Comparison of ENCODE assay signal across 37 cellular contexts in the genomic region with DNA sequence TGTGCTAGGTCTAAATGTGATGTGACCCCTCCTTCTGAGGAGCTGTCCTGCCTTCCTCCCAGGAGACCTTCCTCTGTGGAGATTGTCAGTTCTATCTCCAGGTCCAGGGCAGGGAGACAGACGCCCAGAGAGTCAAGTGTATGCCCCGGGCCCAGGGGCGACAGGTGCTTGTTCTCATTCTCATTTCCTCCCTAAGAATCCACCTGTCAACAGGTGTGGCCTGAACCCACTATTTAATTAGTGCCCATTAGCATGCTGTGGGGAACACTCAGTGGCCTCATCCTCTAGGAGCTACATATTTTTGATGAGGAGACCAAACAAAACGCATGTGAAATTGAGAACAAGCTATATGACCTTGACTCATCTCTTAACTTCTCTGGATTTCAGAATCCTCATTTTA. TPM values are rescaled to one million over a fixed set of nuclear protein-coding genes. Genes with fewer than 3 reads are reported as not detected.
"Had no signal": no experiment of that assay in that cellular context is flagged by ENCODE, and none has a peak within 500 bp of the region (broad histone marks: within the 10 kb centered on the region; RNA-seq: fewer than 3 reads in every experiment).

No MANE protein-coding gene starts in this region.

- H3K27ac Mint-ChIP-seq: activated B cell treated with CpG ODN at 0.5 μM for 24 hours; activated CD4-positive, alpha-beta memory T cell treated with anti-CD3 and anti-CD28 coated beads for 36 hours; activated CD4-positive, alpha-beta T cell treated with anti-CD3 and anti-CD28 coated beads, Interleukin-2, amount 10 ng/mL, durations not matched to agents 24 days and 14 days; activated CD8-positive, alpha-beta T cell treated with anti-CD3 and anti-CD28 coated beads for 36 hours; activated naive CD4-positive, alpha-beta T cell treated with anti-CD3 and anti-CD28 coated beads, Interleukin-2, amount 10 ng/mL, durations not matched to agents 7 days and 5 days; activated naive CD4-positive, alpha-beta T cell treated with anti-CD3 and anti-CD28 coated beads, Interleukin-2, amount 50 U/mL, for 24 hours; activated naive CD8-positive, alpha-beta T cell; activated naive CD8-positive, alpha-beta T cell treated with anti-CD3 and anti-CD28 coated beads, Interleukin-2, amount 10 ng/mL, durations not matched to agents 7 days and 5 days; activated naive CD8-positive, alpha-beta T cell treated with anti-CD3 and anti-CD28 coated beads, Interleukin-2, amount 50 U/mL, for 24 hours; activated T-cell treated with anti-CD3 and anti-CD28 coated beads, Interleukin-2, amount 50 U/mL, for 24 hours; activated T-helper 2 cell treated with anti-CD3 and anti-CD28 coated beads, Interferon-gamma antibody, Interleukin-2, Interleukin-4, amounts not matched to agents 10 μg/mL and 5 μg/mL and 100 μg/mL, durations not matched to agents 14 hours and 24 hours and 36 hours; T-helper 1 cell treated with Interleukin-12 subunit alpha and Interleukin-12 subunit beta and Interleukin-4 antibody, amounts not matched to agents 30 μg/mL and 1 μg/mL, for 36 hours; T-helper 2 cell treated with Interferon-gamma antibody and Interleukin-4, amounts not matched to agents 5 μg/mL and 100 μg/mL, for 36 hours had no signal

- ATAC-seq: activated CD8-positive, alpha-beta T cell treated with anti-CD3 and anti-CD28 coated beads for 36 hours; activated naive CD8-positive, alpha-beta T cell treated with anti-CD3 and anti-CD28 coated beads, Interleukin-2, amount 50 U/mL, for 24 hours had no signal

- H3K36me3 ChIP-seq: ascending aorta, cardiac muscle cell had no signal

- FAIRE-seq: bronchial epithelial cell, TTC549 had no signal

- H3K9me3 Mint-ChIP-seq: activated B cell treated with CpG ODN at 0.5 μM for 24 hours; activated CD4-positive, alpha-beta memory T cell treated with anti-CD3 and anti-CD28 coated beads for 36 hours; activated CD4-positive, alpha-beta T cell treated with anti-CD3 and anti-CD28 coated beads, Interleukin-2, amount 10 ng/mL, durations not matched to agents 24 days and 14 days; activated CD8-positive, alpha-beta T cell treated with anti-CD3 and anti-CD28 coated beads for 36 hours; activated naive CD4-positive, alpha-beta T cell treated with anti-CD3 and anti-CD28 coated beads, Interleukin-2, amount 10 ng/mL, durations not matched to agents 7 days and 5 days; activated naive CD4-positive, alpha-beta T cell treated with anti-CD3 and anti-CD28 coated beads, Interleukin-2, amount 50 U/mL, for 24 hours; activated naive CD8-positive, alpha-beta T cell treated with anti-CD3 and anti-CD28 coated beads, Interleukin-2, amount 10 ng/mL, durations not matched to agents 7 days and 5 days; activated naive CD8-positive, alpha-beta T cell treated with anti-CD3 and anti-CD28 coated beads, Interleukin-2, amount 50 U/mL, for 24 hours; activated T-cell treated with anti-CD3 and anti-CD28 coated beads, Interleukin-2, amount 50 U/mL, for 24 hours; activated T-helper 2 cell treated with anti-CD3 and anti-CD28 coated beads, Interferon-gamma antibody, Interleukin-2, Interleukin-4, amounts not matched to agents 10 μg/mL and 5 μg/mL and 100 μg/mL, durations not matched to agents 14 hours and 24 hours and 36 hours; central memory CD8-positive, alpha-beta T cell; T-helper 1 cell treated with Interleukin-12 subunit alpha and Interleukin-12 subunit beta and Interleukin-4 antibody, amounts not matched to agents 30 μg/mL and 1 μg/mL, for 36 hours; T-helper 2 cell treated with Interferon-gamma antibody and Interleukin-4, amounts not matched to agents 5 μg/mL and 100 μg/mL, for 36 hours had no signal

- H3K27me3 Mint-ChIP-seq: brain had no signal

- H3K36me3 Mint-ChIP-seq: activated CD4-positive, alpha-beta memory T cell treated with anti-CD3 and anti-CD28 coated beads for 36 hours; activated naive CD4-positive, alpha-beta T cell treated with anti-CD3 and anti-CD28 coated beads, Interleukin-2, amount 10 ng/mL, durations not matched to agents 7 days and 5 days; activated naive CD4-positive, alpha-beta T cell treated with anti-CD3 and anti-CD28 coated beads, Interleukin-2, amount 50 U/mL, for 24 hours; activated naive CD8-positive, alpha-beta T cell; activated naive CD8-positive, alpha-beta T cell treated with anti-CD3 and anti-CD28 coated beads, Interleukin-2, amount 10 ng/mL, durations not matched to agents 7 days and 5 days; brain had no signal

- H3K4me3 Mint-ChIP-seq: activated B cell treated with CpG ODN at 0.5 μM for 24 hours; activated CD4-positive, alpha-beta memory T cell treated with anti-CD3 and anti-CD28 coated beads for 36 hours; activated CD4-positive, alpha-beta T cell treated with anti-CD3 and anti-CD28 coated beads, Interleukin-2, amount 10 ng/mL, durations not matched to agents 24 days and 14 days; activated CD8-positive, alpha-beta T cell treated with anti-CD3 and anti-CD28 coated beads for 36 hours; activated naive CD4-positive, alpha-beta T cell treated with anti-CD3 and anti-CD28 coated beads, Interleukin-2, amount 10 ng/mL, durations not matched to agents 7 days and 5 days; activated naive CD4-positive, alpha-beta T cell treated with anti-CD3 and anti-CD28 coated beads, Interleukin-2, amount 50 U/mL, for 24 hours; activated naive CD8-positive, alpha-beta T cell; activated naive CD8-positive, alpha-beta T cell treated with anti-CD3 and anti-CD28 coated beads, Interleukin-2, amount 10 ng/mL, durations not matched to agents 7 days and 5 days; activated naive CD8-positive, alpha-beta T cell treated with anti-CD3 and anti-CD28 coated beads, Interleukin-2, amount 50 U/mL, for 24 hours; activated T-cell treated with anti-CD3 and anti-CD28 coated beads, Interleukin-2, amount 50 U/mL, for 24 hours; brain; central memory CD8-positive, alpha-beta T cell; T-helper 1 cell treated with Interleukin-12 subunit alpha and Interleukin-12 subunit beta and Interleukin-4 antibody, amounts not matched to agents 30 μg/mL and 1 μg/mL, for 36 hours; T-helper 2 cell treated with Interferon-gamma antibody and Interleukin-4, amounts not matched to agents 5 μg/mL and 100 μg/mL, for 36 hours had no signal

- H3K27me3 ChIP-seq: ascending aorta, cardiac muscle cell had no signal

- H3K27ac ChIP-seq: ascending aorta, cardiac muscle cell, VCaP had no signal

- H3K9me3 ChIP-seq: ascending aorta had no signal

- H3K4me1 Mint-ChIP-seq: activated B cell treated with CpG ODN at 0.5 μM for 24 hours; activated CD4-positive, alpha-beta T cell treated with anti-CD3 and anti-CD28 coated beads, Interleukin-2, amount 10 ng/mL, durations not matched to agents 24 days and 14 days; activated naive CD4-positive, alpha-beta T cell treated with anti-CD3 and anti-CD28 coated beads, Interleukin-2, amount 10 ng/mL, durations not matched to agents 7 days and 5 days; activated naive CD4-positive, alpha-beta T cell treated with anti-CD3 and anti-CD28 coated beads, Interleukin-2, amount 50 U/mL, for 24 hours; activated naive CD8-positive, alpha-beta T cell treated with anti-CD3 and anti-CD28 coated beads, Interleukin-2, amount 50 U/mL, for 24 hours; central memory CD8-positive, alpha-beta T cell had no signal

- DNase-seq: activated B cell treated with CpG ODN at 0.5 μM for 24 hours; activated CD4-positive, alpha-beta memory T cell treated with anti-CD3 and anti-CD28 coated beads for 36 hours; activated CD4-positive, alpha-beta T cell treated with anti-CD3 and anti-CD28 coated beads for 4 hours; activated CD4-positive, alpha-beta T cell treated with anti-CD3 and anti-CD28 coated beads, Interleukin-2, amount 10 ng/mL, durations not matched to agents 24 days and 14 days; activated CD4-positive, alpha-beta T cell treated with anti-CD3 and anti-CD28 coated beads, Interleukin-2, amount 50 U/mL, for 1 hour; activated CD4-positive, alpha-beta T cell treated with anti-CD3 and anti-CD28 coated beads, Interleukin-2, amount 50 U/mL, for 4 hours; activated CD4-positive, CD25-positive, alpha-beta regulatory T cell treated with anti-CD3 and anti-CD28 coated beads, Interleukin-2, amount 50 U/mL, for 72 hours; activated CD8-positive, alpha-beta memory T cell treated with anti-CD3 and anti-CD28 coated beads, Interleukin-2, amount 50 U/mL, for 48 hours; activated CD8-positive, alpha-beta T cell treated with anti-CD3 and anti-CD28 coated beads for 36 hours; activated effector memory CD4-positive, alpha-beta T cell treated with Interleukin-2 at 50 U/mL for 16 hours; activated gamma-delta T cell; activated naive CD4-positive, alpha-beta T cell treated with anti-CD3 and anti-CD28 coated beads, Interleukin-2, amount 10 ng/mL, durations not matched to agents 7 days and 5 days; activated naive CD4-positive, alpha-beta T cell treated with Interleukin-2 at 50 U/mL for 16 hours; activated naive CD8-positive, alpha-beta T cell treated with anti-CD3 and anti-CD28 coated beads, Interleukin-2, amount 10 ng/mL, durations not matched to agents 7 days and 5 days; activated naive CD8-positive, alpha-beta T cell treated with anti-CD3 and anti-CD28 coated beads, Interleukin-2, amount 50 U/mL, for 24 hours; activated T-cell treated with anti-CD3 and anti-CD28 coated beads, Interleukin-2, amount 50 U/mL, for 24 hours; activated T-cell treated with anti-CD3 and anti-CD28 coated beads, Interleukin-2, amount 50 U/mL, for 48 hours; amygdala; anterior cingulate cortex; caudate nucleus; cerebellar nuclear complex; T-helper 1 cell; T-helper 2 cell; T-helper 9 cell had no signal

- H3K4me3 ChIP-seq: ascending aorta, cardiac muscle cell had no signal

RNA-seq across cellular contexts. Expression of a gene that starts 9.5 kb away (rescaled TPM):
- total RNA-seq: activated B cell treated with CpG ODN at 0.5 μM for 24 hours; activated CD4-positive, alpha-beta memory T cell treated with anti-CD3 and anti-CD28 coated beads for 36 hours; activated CD4-positive, alpha-beta T cell treated with anti-CD3 and anti-CD28 coated beads, Interleukin-2, amount 10 ng/mL, durations not matched to agents 24 days and 14 days; activated CD8-positive, alpha-beta memory T cell treated with anti-CD3 and anti-CD28 coated beads for 36 hours; activated CD8-positive, alpha-beta T cell treated with anti-CD3 and anti-CD28 coated beads for 36 hours; activated naive CD8-positive, alpha-beta T cell treated with anti-CD3 and anti-CD28 coated beads, Interleukin-2, amount 10 ng/mL, durations not matched to agents 7 days and 5 days; activated T-helper 2 cell treated with anti-CD3 and anti-CD28 coated beads, Interferon-gamma antibody, Interleukin-2, Interleukin-4, amounts not matched to agents 10 μg/mL and 5 μg/mL and 100 μg/mL, durations not matched to agents 14 hours and 24 hours and 36 hours; bronchial epithelial cell had no signal
